24 cellular contexts compared by ENCODE assay signal in genomic region chr10:96973809-96974208, GRCh38.
"Had no signal": no experiment of that assay in that cellular context is flagged by ENCODE, and none has a peak within 500 bp of the region (broad histone marks: within the 10 kb centered on the region; RNA-seq: fewer than 3 reads in every experiment).

No MANE protein-coding gene starts in this region.

- H3K27ac Mint-ChIP-seq: activated CD4-positive, alpha-beta memory T cell treated with anti-CD3 and anti-CD28 coated beads for 36 hours; activated naive CD4-positive, alpha-beta T cell treated with anti-CD3 and anti-CD28 coated beads for 36 hours; activated naive CD8-positive, alpha-beta T cell treated with anti-CD3 and anti-CD28 coated beads, Interleukin-2, amount 10 ng/mL, durations not matched to agents 7 days and 5 days; activated T-cell treated with anti-CD3 and anti-CD28 coated beads, Interleukin-2, amount 50 U/mL, for 72 hours; endodermal cell; stimulated activated naive CD8-positive, alpha-beta T cell treated with anti-CD3 and anti-CD28 coated beads, Interleukin-15, amount 100 ng/mL, for 72 hours had no signal

- H3K27ac ChIP-seq: coronary artery, esophagus squamous epithelium, gastroesophageal sphincter, prostate gland, right atrium auricular region, tibial artery had no signal

- H3K27me3 Mint-ChIP-seq: activated CD4-positive, alpha-beta memory T cell treated with anti-CD3 and anti-CD28 coated beads for 36 hours; activated naive CD8-positive, alpha-beta T cell treated with anti-CD3 and anti-CD28 coated beads, Interleukin-2, amount 10 ng/mL, durations not matched to agents 7 days and 5 days; naive B cell; stimulated activated naive CD8-positive, alpha-beta T cell treated with anti-CD3 and anti-CD28 coated beads, Interleukin-15, amount 100 ng/mL, for 72 hours had no signal

- H3K4me3 ChIP-seq: coronary artery, esophagus squamous epithelium, gastroesophageal sphincter, prostate gland, right atrium auricular region, tibial artery had no signal

- H3K4me1 ChIP-seq: esophagus squamous epithelium, gastroesophageal sphincter, prostate gland, right atrium auricular region, tibial artery had no signal

- ATAC-seq: activated T-cell treated with anti-CD3 and anti-CD28 coated beads, Interleukin-2, amount 50 U/mL, for 72 hours; gastroesophageal sphincter; stimulated activated naive CD8-positive, alpha-beta T cell treated with anti-CD3 and anti-CD28 coated beads, Interleukin-15, amount 100 ng/mL, for 72 hours had no signal

- H3K4me3 Mint-ChIP-seq: activated CD4-positive, alpha-beta memory T cell treated with anti-CD3 and anti-CD28 coated beads for 36 hours; activated naive CD4-positive, alpha-beta T cell treated with anti-CD3 and anti-CD28 coated beads for 36 hours; activated naive CD8-positive, alpha-beta T cell treated with anti-CD3 and anti-CD28 coated beads, Interleukin-2, amount 10 ng/mL, durations not matched to agents 7 days and 5 days; activated T-cell treated with anti-CD3 and anti-CD28 coated beads, Interleukin-2, amount 50 U/mL, for 72 hours; endodermal cell; neural crest cell; stimulated activated naive CD8-positive, alpha-beta T cell treated with anti-CD3 and anti-CD28 coated beads, Interleukin-15, amount 100 ng/mL, for 72 hours had no signal

- H3K27me3 ChIP-seq: esophagus squamous epithelium, gastroesophageal sphincter, right atrium auricular region, tibial artery had no signal

- DNase-seq: activated CD4-positive, alpha-beta memory T cell treated with anti-CD3 and anti-CD28 coated beads for 36 hours; activated CD4-positive, alpha-beta T cell treated with anti-CD3 and anti-CD28 coated beads for 48 hours; activated effector memory CD4-positive, alpha-beta T cell treated with Interleukin-2 at 50 U/mL for 16 hours; activated naive CD4-positive, alpha-beta T cell treated with anti-CD3 and anti-CD28 coated beads for 36 hours; activated naive CD8-positive, alpha-beta T cell treated with anti-CD3 and anti-CD28 coated beads, Interleukin-2, amount 10 ng/mL, durations not matched to agents 7 days and 5 days; activated T-cell treated with anti-CD3 and anti-CD28 coated beads, Interleukin-2, amount 50 U/mL, for 72 hours; amygdala; cerebellar nuclear complex; endodermal cell; esophagus squamous epithelium; head of caudate nucleus; hypothalamus; mesenchymal stem cell; stimulated activated CD4-positive, alpha-beta T cell treated with anti-CD3 and anti-CD28 coated beads, Interleukin-12 subunit alpha, Interleukin-12 subunit beta, amount 100 ng/mL, for 4 hours; stimulated activated CD4-positive, alpha-beta T cell treated with anti-CD3 and anti-CD28 coated beads, Interleukin-4, amount 100 ng/mL, for 4 hours; stimulated activated naive CD8-positive, alpha-beta T cell treated with anti-CD3 and anti-CD28 coated beads, Interleukin-15, amount 100 ng/mL, for 72 hours; T-helper 9 cell; tibial artery had no signal

- H3K9me3 Mint-ChIP-seq: activated CD4-positive, alpha-beta memory T cell treated with anti-CD3 and anti-CD28 coated beads for 36 hours; activated naive CD4-positive, alpha-beta T cell treated with anti-CD3 and anti-CD28 coated beads for 36 hours; activated naive CD8-positive, alpha-beta T cell treated with anti-CD3 and anti-CD28 coated beads, Interleukin-2, amount 10 ng/mL, durations not matched to agents 7 days and 5 days; activated T-cell treated with anti-CD3 and anti-CD28 coated beads, Interleukin-2, amount 50 U/mL, for 72 hours; endodermal cell; naive B cell; neural crest cell; stimulated activated naive CD8-positive, alpha-beta T cell treated with anti-CD3 and anti-CD28 coated beads, Interleukin-15, amount 100 ng/mL, for 72 hours had no signal

- H3K36me3 Mint-ChIP-seq: activated CD4-positive, alpha-beta memory T cell treated with anti-CD3 and anti-CD28 coated beads for 36 hours; activated naive CD8-positive, alpha-beta T cell treated with anti-CD3 and anti-CD28 coated beads, Interleukin-2, amount 10 ng/mL, durations not matched to agents 7 days and 5 days had no signal
